Comparison of ENCODE assay signal across 28 cellular contexts in the genomic region with DNA sequence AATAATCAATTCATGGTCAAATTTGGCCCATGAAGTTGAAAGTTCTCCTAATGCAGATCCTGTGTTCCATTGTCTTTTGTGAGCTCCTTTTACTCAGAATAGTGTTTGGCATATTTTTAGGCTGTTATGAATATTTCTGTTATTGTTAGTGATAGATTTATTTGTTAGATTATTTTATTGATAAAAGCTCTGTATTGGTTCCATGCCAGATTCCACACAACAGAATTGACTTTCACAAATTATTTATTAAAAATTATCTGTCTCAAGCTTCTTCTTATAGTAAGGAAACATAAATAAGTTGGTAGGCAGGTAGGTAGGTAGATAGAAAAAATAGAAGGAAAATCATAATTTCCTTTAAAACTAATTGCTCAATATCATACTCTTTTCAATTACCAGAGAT.
"Had no signal": no experiment of that assay in that cellular context is flagged by ENCODE, and none has a peak within 500 bp of the region (broad histone marks: within the 10 kb centered on the region; RNA-seq: fewer than 3 reads in every experiment).

No MANE protein-coding gene starts in this region.

- H3K79me2 ChIP-seq: hepatocyte had no signal

- FAIRE-seq: colon, endometrium, endothelial cell of umbilical vein had no signal

- H3K4me3 ChIP-seq: colonic mucosa, coronary artery, dorsolateral prefrontal cortex, esophagus muscularis mucosa, esophagus squamous epithelium, gastrocnemius medialis, gastroesophageal sphincter, heart left ventricle, heart right ventricle, hepatocyte had no signal

- DNase-seq: colonic mucosa; cortex of kidney; dermis blood vessel endothelial cell; dorsolateral prefrontal cortex; effector CD4-positive, alpha-beta T cell; effector CD8-positive, alpha-beta T cell; effector memory CD4-positive, alpha-beta T cell; effector memory CD8-positive, alpha-beta T cell; endodermal cell; erythroblast; esophagus squamous epithelium; foreskin fibroblast; foreskin keratinocyte; foreskin melanocyte; gastrocnemius medialis; glutamatergic neuron; head of caudate nucleus; heart left ventricle; heart right ventricle had no signal

- H3K4me1 ChIP-seq: colonic mucosa, esophagus muscularis mucosa, esophagus squamous epithelium, foreskin keratinocyte, gastrocnemius medialis, gastroesophageal sphincter, heart left ventricle, heart right ventricle had no signal

- H3K4me2 ChIP-seq: hepatocyte had no signal

- H3K27me3 ChIP-seq: colonic mucosa, dorsolateral prefrontal cortex, esophagus muscularis mucosa, esophagus squamous epithelium, foreskin keratinocyte, gastrocnemius medialis, gastroesophageal sphincter, heart left ventricle, heart right ventricle, hepatocyte had no signal

- H3K36me3 ChIP-seq: colonic mucosa, esophagus muscularis mucosa, esophagus squamous epithelium, gastrocnemius medialis, gastroesophageal sphincter, heart left ventricle, heart right ventricle had no signal

- H3K27ac ChIP-seq: colonic mucosa, coronary artery, dorsolateral prefrontal cortex, epithelial cell of prostate, esophagus muscularis mucosa, esophagus squamous epithelium, foreskin keratinocyte, gastrocnemius medialis, gastroesophageal sphincter, heart left ventricle, heart right ventricle, hepatocyte had no signal

- H2AFZ ChIP-seq: hepatocyte had no signal

- ATAC-seq: effector memory CD8-positive, alpha-beta T cell; esophagus mucosa; foreskin keratinocyte; gastrocnemius medialis; gastroesophageal sphincter; heart left ventricle; heart right ventricle had no signal

- H3K9me3 ChIP-seq: colonic mucosa, esophagus muscularis mucosa, esophagus squamous epithelium, gastrocnemius medialis had no signal
